1 cellular context compared by ENCODE assay signal in the genomic region with DNA sequence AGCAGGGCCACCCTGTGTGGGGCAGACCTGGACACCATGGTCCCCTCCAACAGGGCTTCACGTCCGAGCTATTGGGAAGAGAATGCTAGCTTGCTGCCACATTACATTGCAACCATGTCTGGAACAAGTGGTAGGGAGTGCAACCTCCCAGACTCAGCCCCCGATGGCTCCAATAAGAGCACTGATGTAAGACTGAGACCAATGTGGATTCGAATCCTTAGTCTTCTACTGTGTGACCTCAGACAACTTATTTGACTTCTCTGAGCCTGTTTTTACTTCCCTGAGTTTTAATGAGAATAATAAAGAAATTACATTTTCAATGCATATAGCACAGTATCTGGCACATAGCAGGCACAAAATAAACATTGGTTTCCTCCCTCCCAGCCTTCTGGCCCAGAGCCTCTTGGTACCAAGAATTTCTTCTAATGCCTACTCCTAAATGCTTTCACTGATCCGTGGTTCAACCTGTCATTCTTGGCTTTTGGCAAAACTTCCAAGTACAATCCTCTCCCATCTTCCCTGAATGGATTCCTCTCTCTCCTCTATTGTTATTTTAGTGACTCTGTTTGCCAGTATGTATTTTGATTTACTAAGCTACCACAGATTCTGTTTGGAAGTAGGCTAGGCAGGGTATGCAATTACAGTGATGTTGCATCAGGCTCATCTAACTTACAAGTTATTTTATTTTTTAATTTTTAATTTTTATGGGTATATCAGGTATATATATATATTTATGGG.
TF ChIP-seq lines count a peak whose summit lies in the region.

No MANE protein-coding gene starts in this region.

TF ChIP-seq in K562, 482 proteins besides CTCF, POLR2A, EP300 and RAD21 (continued from another document and continues in another):
- 0 out of 2 replicates have a peak, but pooled peaks have one; percentile 46 for TF ChIP-seq ZNF175 (CRISPR knock-in tag; IDR thresholded peaks at IDR 0.05; ENCODE audit: low read depth)
- no peak for TF ChIP-seq NFIX (CRISPR knock-in tag; IDR thresholded peaks at IDR 0.05; ENCODE audit: low read depth)
- TF ChIP-seq CEBPG (CRISPR knock-in tag; IDR thresholded peaks at IDR 0.05): no peak
- peak in 1 of 2 experiments; percentile 78; a peak in 2 of 4 replicates for TF ChIP-seq CEBPG (tag; conservative IDR thresholded peaks at IDR 0.05 in 1 of 2, IDR thresholded peaks at IDR 0.05 in 1 of 2)
- no peak for TF ChIP-seq PHTF2 (CRISPR knock-in tag; IDR thresholded peaks at IDR 0.05)
- TF ChIP-seq ZNF408 (CRISPR knock-in tag; IDR thresholded peaks at IDR 0.05; ENCODE audit: low read depth): no peak
- no peak for TF ChIP-seq MAFF (IDR thresholded peaks at IDR 0.05; ENCODE audit: low read length)
- TF ChIP-seq ZNF584 (CRISPR knock-in tag; IDR thresholded peaks at IDR 0.05; ENCODE audit: low read depth): peak; percentile 19
- TF ChIP-seq ZNF324 (CRISPR knock-in tag; IDR thresholded peaks at IDR 0.05): no peak
- TF ChIP-seq HDAC2 (IDR thresholded peaks at IDR 0.05): 0 out of 2 replicates have a peak, but pooled peaks have one; percentile 22
- TF ChIP-seq FUS (optimal IDR thresholded peaks at IDR 0.05; ENCODE audit: low read depth, low read length): no peak
- no peak for TF ChIP-seq ZZZ3 (IDR thresholded peaks at IDR 0.05)
- TF ChIP-seq ZNF778 (CRISPR knock-in tag; IDR thresholded peaks at IDR 0.05): no peak
- no peak for TF ChIP-seq SETDB1 (IDR thresholded peaks at IDR 0.05; ENCODE audit: low read length)
- no peak for TF ChIP-seq MYC (IDR thresholded peaks at IDR 0.05; ENCODE audit: low read depth, low read length)
- no peak for TF ChIP-seq MYC (CRISPR knock-in tag; IDR thresholded peaks at IDR 0.05; ENCODE audit: borderline replicate concordance, low read depth)
- no peak for TF ChIP-seq XRCC5 (IDR thresholded peaks at IDR 0.05; ENCODE audit: low read depth, low read length)
- TF ChIP-seq, protein P1, sequence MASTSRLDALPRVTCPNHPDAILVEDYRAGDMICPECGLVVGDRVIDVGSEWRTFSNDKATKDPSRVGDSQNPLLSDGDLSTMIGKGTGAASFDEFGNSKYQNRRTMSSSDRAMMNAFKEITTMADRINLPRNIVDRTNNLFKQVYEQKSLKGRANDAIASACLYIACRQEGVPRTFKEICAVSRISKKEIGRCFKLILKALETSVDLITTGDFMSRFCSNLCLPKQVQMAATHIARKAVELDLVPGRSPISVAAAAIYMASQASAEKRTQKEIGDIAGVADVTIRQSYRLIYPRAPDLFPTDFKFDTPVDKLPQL (IDR thresholded peaks at IDR 0.05; ENCODE audit: extremely low read depth, insufficient read length): no peak
- TF ChIP-seq NRF1 (conservative IDR thresholded peaks at IDR 0.05 in 1 of 2, IDR thresholded peaks at IDR 0.05 in 1 of 2): no peak
- TF ChIP-seq ZNF133 (CRISPR knock-in tag; IDR thresholded peaks at IDR 0.05): no peak
- TF ChIP-seq RHOXF2B (CRISPR knock-in tag; conservative IDR thresholded peaks at IDR 0.05): no peak
- TF ChIP-seq MEF2D (tag; conservative IDR thresholded peaks at IDR 0.05; ENCODE audit: low read depth): no peak
- no peak for TF ChIP-seq SNRNP70 (optimal IDR thresholded peaks at IDR 0.05; ENCODE audit: low read depth, low read length)
- TF ChIP-seq HSF4 (CRISPR knock-in tag; IDR thresholded peaks at IDR 0.05; ENCODE audit: borderline replicate concordance): no peak
- TF ChIP-seq ZNF75A (CRISPR knock-in tag; IDR thresholded peaks at IDR 0.05): no peak
- no peak for TF ChIP-seq ZKSCAN3 (CRISPR knock-in tag; IDR thresholded peaks at IDR 0.05)
- no peak for TF ChIP-seq ZBTB1 (CRISPR knock-in tag; IDR thresholded peaks at IDR 0.05; ENCODE audit: borderline replicate concordance, low read depth)
- peak; percentile 36 for TF ChIP-seq ZFP36 (IDR thresholded peaks at IDR 0.05; ENCODE audit: low read depth, low read length, partially characterized antibody)
- no peak for TF ChIP-seq ZNF57 (CRISPR knock-in tag; IDR thresholded peaks at IDR 0.05)
- no peak for TF ChIP-seq E2F3 (CRISPR knock-in tag; IDR thresholded peaks at IDR 0.05)
- TF ChIP-seq TAF15 (IDR thresholded peaks at IDR 0.05; ENCODE audit: low read depth, low read length): no peak
- TF ChIP-seq, protein P2, sequence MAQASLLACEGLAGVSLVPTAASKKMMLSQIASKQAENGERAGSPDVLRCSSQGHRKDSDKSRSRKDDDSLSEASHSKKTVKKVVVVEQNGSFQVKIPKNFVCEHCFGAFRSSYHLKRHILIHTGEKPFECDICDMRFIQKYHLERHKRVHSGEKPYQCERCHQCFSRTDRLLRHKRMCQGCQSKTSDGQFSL (CRISPR knock-in tag; IDR thresholded peaks at IDR 0.05): no peak
- TF ChIP-seq, protein P2 (tag; IDR thresholded peaks at IDR 0.05): no peak
- peak; percentile 65; the same call in 1 of the 2 replicates for TF ChIP-seq BCOR (IDR thresholded peaks at IDR 0.05)
- TF ChIP-seq, protein P3, sequence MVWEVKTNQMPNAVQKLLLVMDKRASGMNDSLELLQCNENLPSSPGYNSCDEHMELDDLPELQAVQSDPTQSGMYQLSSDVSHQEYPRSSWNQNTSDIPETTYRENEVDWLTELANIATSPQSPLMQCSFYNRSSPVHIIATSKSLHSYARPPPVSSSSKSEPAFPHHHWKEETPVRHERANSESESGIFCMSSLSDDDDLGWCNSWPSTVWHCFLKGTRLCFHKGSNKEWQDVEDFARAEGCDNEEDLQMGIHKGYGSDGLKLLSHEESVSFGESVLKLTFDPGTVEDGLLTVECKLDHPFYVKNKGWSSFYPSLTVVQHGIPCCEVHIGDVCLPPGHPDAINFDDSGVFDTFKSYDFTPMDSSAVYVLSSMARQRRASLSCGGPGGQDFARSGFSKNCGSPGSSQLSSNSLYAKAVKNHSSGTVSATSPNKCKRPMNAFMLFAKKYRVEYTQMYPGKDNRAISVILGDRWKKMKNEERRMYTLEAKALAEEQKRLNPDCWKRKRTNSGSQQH (CRISPR knock-in tag; IDR thresholded peaks at IDR 0.05): no peak
- TF ChIP-seq CHCHD3 (CRISPR knock-in tag; IDR thresholded peaks at IDR 0.05): no peak
- TF ChIP-seq HLTF (IDR thresholded peaks at IDR 0.05): no peak
- no peak for TF ChIP-seq FOXK2 (conservative IDR thresholded peaks at IDR 0.05 in 1 of 2, IDR thresholded peaks at IDR 0.05 in 1 of 2; ENCODE audit: low read depth in 2 of 2)
- no peak for TF ChIP-seq NONO (IDR thresholded peaks at IDR 0.05; ENCODE audit: low read depth in 2 of 2, low read length in 1 of 2)
- TF ChIP-seq, protein P4, sequence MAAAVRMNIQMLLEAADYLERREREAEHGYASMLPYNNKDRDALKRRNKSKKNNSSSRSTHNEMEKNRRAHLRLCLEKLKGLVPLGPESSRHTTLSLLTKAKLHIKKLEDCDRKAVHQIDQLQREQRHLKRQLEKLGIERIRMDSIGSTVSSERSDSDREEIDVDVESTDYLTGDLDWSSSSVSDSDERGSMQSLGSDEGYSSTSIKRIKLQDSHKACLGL (CRISPR knock-in tag; IDR thresholded peaks at IDR 0.05; ENCODE audit: borderline replicate concordance, poor library complexity, severe bottlenecking): no peak
- TF ChIP-seq ZNF695 (CRISPR knock-in tag; IDR thresholded peaks at IDR 0.05): no peak
- TF ChIP-seq RBM25 (IDR thresholded peaks at IDR 0.05; ENCODE audit: low read depth, low read length, severe bottlenecking): peak; percentile 80
- no peak for TF ChIP-seq SNIP1 (IDR thresholded peaks at IDR 0.05; ENCODE audit: low read depth)
- no peak for TF ChIP-seq HDGF (IDR thresholded peaks at IDR 0.05)
- no peak for TF ChIP-seq CBX1 (IDR thresholded peaks at IDR 0.05; ENCODE audit: low read depth)
- TF ChIP-seq TRIM24 (IDR thresholded peaks at IDR 0.05): peak in 1 of 2 experiments; percentile 52; a peak in 1 of 4 replicates
- TF ChIP-seq, protein P5, sequence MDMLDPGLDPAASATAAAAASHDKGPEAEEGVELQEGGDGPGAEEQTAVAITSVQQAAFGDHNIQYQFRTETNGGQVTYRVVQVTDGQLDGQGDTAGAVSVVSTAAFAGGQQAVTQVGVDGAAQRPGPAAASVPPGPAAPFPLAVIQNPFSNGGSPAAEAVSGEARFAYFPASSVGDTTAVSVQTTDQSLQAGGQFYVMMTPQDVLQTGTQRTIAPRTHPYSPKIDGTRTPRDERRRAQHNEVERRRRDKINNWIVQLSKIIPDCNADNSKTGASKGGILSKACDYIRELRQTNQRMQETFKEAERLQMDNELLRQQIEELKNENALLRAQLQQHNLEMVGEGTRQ (CRISPR knock-in tag; IDR thresholded peaks at IDR 0.05): no peak
- TF ChIP-seq BRCA1 (IDR thresholded peaks at IDR 0.05): no peak
- no peak for TF ChIP-seq BRCA1 (CRISPR knock-in tag; IDR thresholded peaks at IDR 0.05)
- no peak for TF ChIP-seq KLF1 (tag; IDR thresholded peaks at IDR 0.05)
- no peak for TF ChIP-seq HNRNPUL1 (IDR thresholded peaks at IDR 0.05; ENCODE audit: low read length)
- TF ChIP-seq, protein P6, sequence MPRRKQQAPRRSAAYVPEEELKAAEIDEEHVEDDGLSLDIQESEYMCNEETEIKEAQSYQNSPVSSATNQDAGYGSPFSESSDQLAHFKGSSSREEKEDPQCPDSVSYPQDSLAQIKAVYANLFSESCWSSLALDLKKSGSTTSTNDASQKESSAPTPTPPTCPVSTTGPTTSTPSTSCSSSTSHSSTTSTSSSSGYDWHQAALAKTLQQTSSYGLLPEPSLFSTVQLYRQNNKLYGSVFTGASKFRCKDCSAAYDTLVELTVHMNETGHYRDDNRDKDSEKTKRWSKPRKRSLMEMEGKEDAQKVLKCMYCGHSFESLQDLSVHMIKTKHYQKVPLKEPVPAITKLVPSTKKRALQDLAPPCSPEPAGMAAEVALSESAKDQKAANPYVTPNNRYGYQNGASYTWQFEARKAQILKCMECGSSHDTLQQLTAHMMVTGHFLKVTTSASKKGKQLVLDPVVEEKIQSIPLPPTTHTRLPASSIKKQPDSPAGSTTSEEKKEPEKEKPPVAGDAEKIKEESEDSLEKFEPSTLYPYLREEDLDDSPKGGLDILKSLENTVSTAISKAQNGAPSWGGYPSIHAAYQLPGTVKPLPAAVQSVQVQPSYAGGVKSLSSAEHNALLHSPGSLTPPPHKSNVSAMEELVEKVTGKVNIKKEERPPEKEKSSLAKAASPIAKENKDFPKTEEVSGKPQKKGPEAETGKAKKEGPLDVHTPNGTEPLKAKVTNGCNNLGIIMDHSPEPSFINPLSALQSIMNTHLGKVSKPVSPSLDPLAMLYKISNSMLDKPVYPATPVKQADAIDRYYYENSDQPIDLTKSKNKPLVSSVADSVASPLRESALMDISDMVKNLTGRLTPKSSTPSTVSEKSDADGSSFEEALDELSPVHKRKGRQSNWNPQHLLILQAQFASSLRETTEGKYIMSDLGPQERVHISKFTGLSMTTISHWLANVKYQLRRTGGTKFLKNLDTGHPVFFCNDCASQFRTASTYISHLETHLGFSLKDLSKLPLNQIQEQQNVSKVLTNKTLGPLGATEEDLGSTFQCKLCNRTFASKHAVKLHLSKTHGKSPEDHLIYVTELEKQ (CRISPR knock-in tag; IDR thresholded peaks at IDR 0.05): no peak
- TF ChIP-seq NCOA6 (IDR thresholded peaks at IDR 0.05): no peak
- no peak for TF ChIP-seq FOXA3 (CRISPR knock-in tag; conservative IDR thresholded peaks at IDR 0.05 in 1 of 2, IDR thresholded peaks at IDR 0.05 in 1 of 2)
- TF ChIP-seq, protein P7, sequence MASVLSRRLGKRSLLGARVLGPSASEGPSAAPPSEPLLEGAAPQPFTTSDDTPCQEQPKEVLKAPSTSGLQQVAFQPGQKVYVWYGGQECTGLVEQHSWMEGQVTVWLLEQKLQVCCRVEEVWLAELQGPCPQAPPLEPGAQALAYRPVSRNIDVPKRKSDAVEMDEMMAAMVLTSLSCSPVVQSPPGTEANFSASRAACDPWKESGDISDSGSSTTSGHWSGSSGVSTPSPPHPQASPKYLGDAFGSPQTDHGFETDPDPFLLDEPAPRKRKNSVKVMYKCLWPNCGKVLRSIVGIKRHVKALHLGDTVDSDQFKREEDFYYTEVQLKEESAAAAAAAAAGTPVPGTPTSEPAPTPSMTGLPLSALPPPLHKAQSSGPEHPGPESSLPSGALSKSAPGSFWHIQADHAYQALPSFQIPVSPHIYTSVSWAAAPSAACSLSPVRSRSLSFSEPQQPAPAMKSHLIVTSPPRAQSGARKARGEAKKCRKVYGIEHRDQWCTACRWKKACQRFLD (CRISPR knock-in tag; IDR thresholded peaks at IDR 0.05): no peak
- 0 out of 2 replicates have a peak, but pooled peaks have one; percentile 49 for TF ChIP-seq FOSL1 (tag; conservative IDR thresholded peaks at IDR 0.05)
- TF ChIP-seq WHSC1 (IDR thresholded peaks at IDR 0.05; ENCODE audit: low read length): no peak
- TF ChIP-seq ZNF696 (CRISPR knock-in tag; conservative IDR thresholded peaks at IDR 0.05): no peak
- no peak for TF ChIP-seq ESRRB (CRISPR knock-in tag; IDR thresholded peaks at IDR 0.05; ENCODE audit: borderline replicate concordance)
- TF ChIP-seq, protein P8, sequence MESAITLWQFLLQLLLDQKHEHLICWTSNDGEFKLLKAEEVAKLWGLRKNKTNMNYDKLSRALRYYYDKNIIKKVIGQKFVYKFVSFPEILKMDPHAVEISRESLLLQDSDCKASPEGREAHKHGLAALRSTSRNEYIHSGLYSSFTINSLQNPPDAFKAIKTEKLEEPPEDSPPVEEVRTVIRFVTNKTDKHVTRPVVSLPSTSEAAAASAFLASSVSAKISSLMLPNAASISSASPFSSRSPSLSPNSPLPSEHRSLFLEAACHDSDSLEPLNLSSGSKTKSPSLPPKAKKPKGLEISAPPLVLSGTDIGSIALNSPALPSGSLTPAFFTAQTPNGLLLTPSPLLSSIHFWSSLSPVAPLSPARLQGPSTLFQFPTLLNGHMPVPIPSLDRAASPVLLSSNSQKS (CRISPR knock-in tag; IDR thresholded peaks at IDR 0.05): no peak
- TF ChIP-seq, protein P9, sequence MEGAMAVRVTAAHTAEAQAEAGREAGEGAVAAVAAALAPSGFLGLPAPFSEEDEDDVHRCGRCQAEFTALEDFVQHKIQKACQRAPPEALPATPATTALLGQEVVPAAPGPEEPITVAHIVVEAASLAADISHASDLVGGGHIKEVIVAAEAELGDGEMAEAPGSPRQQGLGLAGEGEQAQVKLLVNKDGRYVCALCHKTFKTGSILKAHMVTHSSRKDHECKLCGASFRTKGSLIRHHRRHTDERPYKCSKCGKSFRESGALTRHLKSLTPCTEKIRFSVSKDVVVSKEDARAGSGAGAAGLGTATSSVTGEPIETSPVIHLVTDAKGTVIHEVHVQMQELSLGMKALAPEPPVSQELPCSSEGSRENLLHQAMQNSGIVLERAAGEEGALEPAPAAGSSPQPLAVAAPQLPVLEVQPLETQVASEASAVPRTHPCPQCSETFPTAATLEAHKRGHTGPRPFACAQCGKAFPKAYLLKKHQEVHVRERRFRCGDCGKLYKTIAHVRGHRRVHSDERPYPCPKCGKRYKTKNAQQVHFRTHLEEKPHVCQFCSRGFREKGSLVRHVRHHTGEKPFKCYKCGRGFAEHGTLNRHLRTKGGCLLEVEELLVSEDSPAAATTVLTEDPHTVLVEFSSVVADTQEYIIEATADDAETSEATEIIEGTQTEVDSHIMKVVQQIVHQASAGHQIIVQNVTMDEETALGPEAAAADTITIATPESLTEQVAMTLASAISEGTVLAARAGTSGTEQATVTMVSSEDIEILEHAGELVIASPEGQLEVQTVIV (CRISPR knock-in tag; IDR thresholded peaks at IDR 0.05; ENCODE audit: borderline replicate concordance): no peak
